ENCODE assay signal across 27 cellular contexts in the genomic region with DNA sequence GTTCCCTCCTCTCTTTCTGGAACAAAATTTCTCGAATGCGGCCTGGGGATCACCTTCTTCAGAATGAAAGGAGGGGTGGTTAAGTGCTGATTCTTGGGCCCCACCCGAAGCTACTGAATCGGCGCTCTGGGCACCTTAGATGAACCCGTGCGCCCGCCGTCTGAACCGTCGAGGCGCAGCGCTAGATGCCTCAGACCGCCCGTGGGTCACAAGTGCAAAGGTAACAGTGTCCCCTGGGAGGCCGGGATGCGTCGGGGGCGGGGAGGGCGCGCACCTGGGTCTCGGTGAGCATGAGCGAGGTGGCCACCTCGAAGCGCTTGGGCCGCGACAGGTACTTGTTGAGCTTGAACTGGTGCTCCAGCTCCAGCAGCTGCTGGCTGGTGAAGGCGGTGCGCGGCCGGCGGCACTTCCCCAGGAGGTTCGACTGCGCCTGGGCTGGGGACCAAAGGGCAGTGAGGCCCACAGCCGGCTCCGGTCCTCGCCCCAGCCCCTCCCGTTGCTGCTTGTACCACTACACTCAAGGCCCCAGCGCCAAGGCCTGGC. TPM values are rescaled to one million over a fixed set of nuclear protein-coding genes. Genes with fewer than 3 reads are reported as not detected.
DNase-seq lines count a peak whose midpoint lies in the region; ATAC-seq, FAIRE-seq and TF ChIP-seq lines count a peak whose summit lies in the region.
"Had no signal": no experiment of that assay in that cellular context is flagged by ENCODE, and none has a peak within 500 bp of the region (broad histone marks: within the 10 kb centered on the region; RNA-seq: fewer than 3 reads in every experiment).

No MANE protein-coding gene starts in this region.

- intact Hi-C loops in GM12878 (cut with micrococcal nuclease; ENCODE audit: unreplicated experiment): no loop called here
- intact Hi-C loops in activated T-helper 1 cell treated with anti-CD3 and anti-CD28 coated beads, Interleukin-12 subunit alpha, Interleukin-12 subunit beta, Interleukin-2, Interleukin-4 antibody, amounts not matched to agents 30 ng/mL and 10 ng/mL and 1 ng/mL, durations not matched to agents 14 hours and 24 hours and 36 hours (cut with micrococcal nuclease): loop anchor here (1.0 to 5.0 kb wide), 2 partner anchors 1534 to 1631 kb away; no protein-coding TSS in a partner anchor

- no peak for TF ChIP-seq POLR2A in GM12878 (IDR thresholded peaks at IDR 0.05; ENCODE audit: low read depth, low read length)

- FAIRE-seq in GM12878 (lab: Jason Lieb, UNC) (no peak), small intestine (lab: Jason Lieb, UNC) (no peak)

- H3K4me1 ChIP-seq in SK-N-SH (ENCODE audit: control insufficient read depth in 1 of 2, insufficient read depth in 2 of 2, low read depth in 1 of 2, low read length in 1 of 2) (peaks cover 10 to 15% of the 10 kb centered on the region in 2 experiments; a peak in 3 of 4 replicates), GM12878 (ENCODE audit: control insufficient read depth, insufficient read depth, low read length) (peaks cover 2% of the 10 kb centered on the region), small intestine (ENCODE audit: control insufficient read depth in 2 of 2, insufficient read depth in 1 of 2, low read depth in 1 of 2, low read length in 1 of 2) (peaks cover 9% of the 10 kb centered on the region in 2 donors), smooth muscle cell (ENCODE audit: low read depth) (peaks cover 16% of the 10 kb centered on the region), SJCRH30 (peaks cover 3% of the 10 kb centered on the region)

- BruUV-seq in GM12878 (replicated peaks; lab: Mats Ljungman, UMichigan): no TSS peak

- H3K27ac Mint-ChIP-seq in activated T-helper 1 cell treated with anti-CD3 and anti-CD28 coated beads, Interleukin-12 subunit alpha, Interleukin-12 subunit beta, Interleukin-2, Interleukin-4 antibody, amounts not matched to agents 30 ng/mL and 10 ng/mL and 1 ng/mL, durations not matched to agents 14 hours and 24 hours and 36 hours: no peak overlapping the region
- H3K27ac Mint-ChIP-seq: activated CD4-positive, alpha-beta T cell treated with anti-CD3 and anti-CD28 coated beads for 36 hours; natural killer cell treated with Interleukin-12 subunit alpha and Interleukin-12 subunit beta and Interleukin-15 and Interleukin-18, amount 100 ng/mL, for 72 hours had no signal

- H2AFZ ChIP-seq in SK-N-SH (ENCODE audit: low read depth): no peak overlapping the region
- no peak overlapping the region for H2AFZ ChIP-seq in GM12878 (ENCODE audit: control insufficient read depth, low read depth, low read length)
- no peak overlapping the region for H2AFZ ChIP-seq in smooth muscle cell (ENCODE audit: low read depth)

- no peaks in the 10 kb centered on the region for H3K9me2 ChIP-seq in SK-N-SH

- no peaks in the 10 kb centered on the region for H3K36me3 ChIP-seq in SK-N-SH (replicated peaks in 1 of 2; ENCODE audit: control insufficient read depth in 1 of 2, insufficient read depth in 2 of 2, low read length in 1 of 2)
- H3K36me3 ChIP-seq in GM12878 (ENCODE audit: control insufficient read depth in 2 of 2, insufficient read depth in 2 of 2, low read length in 1 of 2): no peaks in the 10 kb centered on the region; a peak in 1 of 4 replicates
- H3K36me3 ChIP-seq in small intestine (ENCODE audit: control insufficient read depth in 2 of 2, insufficient read depth in 2 of 2, low read length in 2 of 2): no peaks in the 10 kb centered on the region
- H3K36me3 ChIP-seq in smooth muscle cell (ENCODE audit: low read depth): no peaks in the 10 kb centered on the region
- H3K36me3 ChIP-seq in SJCRH30: no peaks in the 10 kb centered on the region
- H3K36me3 ChIP-seq: adrenal gland, stomach, upper lobe of left lung had no signal

- POLR2A ChIA-PET in SK-N-SH (lab: Yijun Ruan, JAX): interaction anchor here (0.6 kb wide), 1 partner anchor 227 kb away, joined by 4 read pairs; no protein-coding TSS in a partner anchor
- POLR2A ChIA-PET in GM12878 (lab: Charles Lee): no interaction called here

- RAD21 ChIA-PET in GM12878 (lab: Charles Lee; ENCODE audit: unreplicated experiment): no interaction called here

- TF ChIP-seq RAD21 in SK-N-SH (IDR thresholded peaks at IDR 0.05; ENCODE audit: low read length) (no peak), GM12878 (IDR thresholded peaks at IDR 0.05; ENCODE audit: insufficient read depth, low read depth, low read length) (no peak)

- peaks cover 3% of the 10 kb centered on the region for H3F3A ChIP-seq in SK-N-SH (replicated peaks; ENCODE audit: insufficient read depth)
- H3F3A ChIP-seq in smooth muscle cell (ENCODE audit: low read depth): no peaks in the 10 kb centered on the region

- H3K79me2 ChIP-seq in SK-N-SH (ENCODE audit: insufficient read depth) (no peaks in the 10 kb centered on the region), GM12878 (ENCODE audit: control insufficient read depth, insufficient read depth, low read length) (no peaks in the 10 kb centered on the region), smooth muscle cell (ENCODE audit: low read depth) (no peaks in the 10 kb centered on the region)

- no peak for ATAC-seq in SK-N-SH treated with all-trans-retinoic acid at 6 μM for 48 hours
- no peak for ATAC-seq in GM12878
- ATAC-seq: activated CD4-positive, alpha-beta T cell treated with anti-CD3 and anti-CD28 coated beads for 36 hours; HCT116; natural killer cell treated with Interleukin-12 subunit alpha and Interleukin-12 subunit beta and Interleukin-15 and Interleukin-18, amount 100 ng/mL, for 72 hours; psoas muscle had no signal

- H3K4me1 Mint-ChIP-seq in activated T-helper 1 cell treated with anti-CD3 and anti-CD28 coated beads, Interleukin-12 subunit alpha, Interleukin-12 subunit beta, Interleukin-2, Interleukin-4 antibody, amounts not matched to agents 30 ng/mL and 10 ng/mL and 1 ng/mL, durations not matched to agents 14 hours and 24 hours and 36 hours (ENCODE audit: low read depth): peaks cover 6% of the 10 kb centered on the region

- H3K9me3 Mint-ChIP-seq in activated T-helper 1 cell treated with anti-CD3 and anti-CD28 coated beads, Interleukin-12 subunit alpha, Interleukin-12 subunit beta, Interleukin-2, Interleukin-4 antibody, amounts not matched to agents 30 ng/mL and 10 ng/mL and 1 ng/mL, durations not matched to agents 14 hours and 24 hours and 36 hours: no peaks in the 10 kb centered on the region
- H3K9me3 Mint-ChIP-seq: natural killer cell treated with Interleukin-12 subunit alpha and Interleukin-12 subunit beta and Interleukin-15 and Interleukin-18, amount 100 ng/mL, for 72 hours had no signal

- H3K27ac ChIP-seq in SK-N-SH (ENCODE audit: low read depth in 2 of 2, low read length in 1 of 2) (no peak overlapping the region), GM12878 (ENCODE audit: control insufficient read depth, insufficient read depth) (no peak overlapping the region), small intestine (ENCODE audit: low read depth in 1 of 2, low read length in 1 of 2) (peak overlapping the region; percentile 60 to 70), smooth muscle cell (ENCODE audit: low read depth) (no peak overlapping the region), SJCRH30 (no peak overlapping the region)
- H3K27ac ChIP-seq: 22Rv1, adrenal gland, psoas muscle, stomach, upper lobe of left lung had no signal

- CTCF ChIA-PET in SK-N-SH (lab: Yijun Ruan, JAX): interaction anchor here (0.9 to 2.7 kb wide), 5 partner anchors 10 to 267 kb away, joined by 3 to 9 read pairs (median 4); no protein-coding TSS in a partner anchor
- CTCF ChIA-PET in GM12878 (lab: Yijun Ruan, JAX): no interaction called here

- H3K4me3 ChIP-seq in SK-N-SH (ENCODE audit: low read depth in 2 of 2, low read length in 1 of 2) (no peak overlapping the region), GM12878 (no peak overlapping the region), small intestine (ENCODE audit: low read depth in 1 of 2, low read length in 2 of 2) (peak overlapping the region in 1 of 2 donors; percentile 28), smooth muscle cell (no peak overlapping the region), SJCRH30 (no peak overlapping the region)
- H3K4me3 ChIP-seq: adrenal gland had no signal

- no peaks in the 10 kb centered on the region for H3K36me3 Mint-ChIP-seq in activated T-helper 1 cell treated with anti-CD3 and anti-CD28 coated beads, Interleukin-12 subunit alpha, Interleukin-12 subunit beta, Interleukin-2, Interleukin-4 antibody, amounts not matched to agents 30 ng/mL and 10 ng/mL and 1 ng/mL, durations not matched to agents 14 hours and 24 hours and 36 hours (ENCODE audit: low read depth)
- H3K36me3 Mint-ChIP-seq: natural killer cell treated with Interleukin-12 subunit alpha and Interleukin-12 subunit beta and Interleukin-15 and Interleukin-18, amount 100 ng/mL, for 72 hours had no signal

- H3K9me3 ChIP-seq in SK-N-SH (no peaks in the 10 kb centered on the region), GM12878 (replicated peaks; ENCODE audit: control insufficient read depth, insufficient read depth, low read length) (no peaks in the 10 kb centered on the region; the same call in 2 of the 3 replicates), small intestine (ENCODE audit: control insufficient read depth, low read depth) (no peaks in the 10 kb centered on the region), smooth muscle cell (replicated peaks; ENCODE audit: low read depth) (no peaks in the 10 kb centered on the region), SJCRH30 (replicated peaks) (0 out of 2 replicates have a peak, but pooled peaks cover 2% of the 10 kb centered on the region)
- H3K9me3 ChIP-seq: adrenal gland, psoas muscle, stomach, upper lobe of left lung had no signal

- H3K27me3 Mint-ChIP-seq in activated T-helper 1 cell treated with anti-CD3 and anti-CD28 coated beads, Interleukin-12 subunit alpha, Interleukin-12 subunit beta, Interleukin-2, Interleukin-4 antibody, amounts not matched to agents 30 ng/mL and 10 ng/mL and 1 ng/mL, durations not matched to agents 14 hours and 24 hours and 36 hours (ENCODE audit: insufficient read depth): peaks cover 65% of the 10 kb centered on the region

- WGBS in SK-N-SH (ENCODE audit: low lambda C conversion rate): 28% methylated on average over 16 of the region's 39 CpGs
- WGBS in GM12878 (ENCODE audit: insufficient coverage, insufficient replicate concordance, low lambda C conversion rate, missing lambda C conversion rate): 12% methylated on average over 38 of the region's 39 CpGs
- 5 to 7% (median 6%) methylated on average over 39 of the region's 39 CpGs for WGBS in small intestine, 3 donors
- WGBS in smooth muscle cell (ENCODE audit: low lambda C conversion rate): 4% methylated on average over 39 of the region's 39 CpGs

- DNase-seq in SK-N-SH (peak; percentile 47), GM12878 (ENCODE audit: low read depth, low spot score) (no peak), islet precursor cell (peak; percentile 50), small intestine (peak; percentile 85), smooth muscle cell (lab: John Stamatoyannopoulos, UW; ENCODE audit: unreplicated experiment) (no peak), SJCRH30 (no peak)
- no peak for DNase-seq in activated T-helper 1 cell treated with anti-CD3 and anti-CD28 coated beads, Interleukin-12 subunit alpha, Interleukin-12 subunit beta, Interleukin-2, Interleukin-4 antibody, amounts not matched to agents 30 ng/mL and 10 ng/mL and 1 ng/mL, durations not matched to agents 14 hours and 24 hours and 36 hours (ENCODE audit: low spot score)
- DNase-seq: activated gamma-delta T cell; adrenal gland; dermis blood vessel endothelial cell; erythroblast; foreskin melanocyte; hypothalamus; mesenchymal stem cell; NCI-H1436 treated with DMSO at 0.1 percent for 48 hours; NCI-H526 treated with DMSO at 0.1 percent for 48 hours; stimulated activated CD4-positive, alpha-beta T cell treated with anti-CD3 and anti-CD28 coated beads, Interleukin-4, amount 100 ng/mL, for 1 hour; stomach had no signal

- TF ChIP-seq EP300 in SK-N-SH (IDR thresholded peaks at IDR 0.05; ENCODE audit: borderline replicate concordance in 1 of 2, low read depth in 1 of 2, low read length in 1 of 2): no peak
- no peak for TF ChIP-seq EP300 in GM12878 (IDR thresholded peaks at IDR 0.05; ENCODE audit: borderline replicate concordance in 1 of 2, control insufficient read depth in 1 of 2, low read depth in 2 of 2, low read length in 2 of 2)

- H3K4me2 ChIP-seq in SK-N-SH (no peak overlapping the region), GM12878 (ENCODE audit: control insufficient read depth, insufficient read depth) (no peak overlapping the region), smooth muscle cell (no peak overlapping the region)

- TF ChIP-seq CTCF in SK-N-SH (IDR thresholded peaks at IDR 0.05) (no peak), GM12878 (IDR thresholded peaks at IDR 0.05 in 2 of 3, conservative IDR thresholded peaks at IDR 0.05 in 1 of 3; ENCODE audit: control insufficient read depth in 2 of 3, extremely low read depth in 1 of 3, insufficient read depth in 1 of 3, low read depth in 3 of 3, low read length in 3 of 3) (no peak), smooth muscle cell (IDR thresholded peaks at IDR 0.05; ENCODE audit: borderline replicate concordance, insufficient read depth, poor library complexity, severe bottlenecking) (no peak)

- H3K9ac ChIP-seq in SK-N-SH (no peak overlapping the region), GM12878 (ENCODE audit: control insufficient read depth, insufficient read depth, low read length) (no peak overlapping the region), smooth muscle cell (ENCODE audit: low read depth) (no peak overlapping the region)

- no peak overlapping the region for H3K4me3 Mint-ChIP-seq in activated T-helper 1 cell treated with anti-CD3 and anti-CD28 coated beads, Interleukin-12 subunit alpha, Interleukin-12 subunit beta, Interleukin-2, Interleukin-4 antibody, amounts not matched to agents 30 ng/mL and 10 ng/mL and 1 ng/mL, durations not matched to agents 14 hours and 24 hours and 36 hours
- H3K4me3 Mint-ChIP-seq: activated CD4-positive, alpha-beta T cell treated with anti-CD3 and anti-CD28 coated beads for 36 hours; natural killer cell treated with Interleukin-12 subunit alpha and Interleukin-12 subunit beta and Interleukin-15 and Interleukin-18, amount 100 ng/mL, for 72 hours had no signal

- H4K20me1 ChIP-seq in SK-N-SH (ENCODE audit: insufficient read depth) (peaks cover 11% of the 10 kb centered on the region), GM12878 (ENCODE audit: control insufficient read depth, insufficient read depth) (no peaks in the 10 kb centered on the region), smooth muscle cell (ENCODE audit: low read depth) (peaks cover 12% of the 10 kb centered on the region)

- H3K27me3 ChIP-seq in SK-N-SH (ENCODE audit: insufficient read depth) (peaks cover 96% of the 10 kb centered on the region), GM12878 (replicated peaks in 1 of 2; ENCODE audit: control insufficient read depth in 2 of 2, insufficient read depth in 2 of 2, low read length in 1 of 2) (peaks cover 0 to 30% of the 10 kb centered on the region in 2 experiments; a peak in 3 of 4 replicates), small intestine (ENCODE audit: control insufficient read depth in 2 of 2, insufficient read depth in 2 of 2, low read length in 2 of 2) (peaks cover 0 to 40% of the 10 kb centered on the region in 2 donors), smooth muscle cell (ENCODE audit: low read depth) (peaks cover 97% of the 10 kb centered on the region), SJCRH30 (peaks cover 13% of the 10 kb centered on the region)

- in situ Hi-C loops in GM12878 (cut with MboI): no loop called here

- SMC1A ChIA-PET in GM12878 (lab: Charles Lee; ENCODE audit: uncharacterized antibody, unreplicated experiment): no interaction called here

RNA-seq across cellular contexts. Expression of a gene that starts 4.2 kb away (rescaled TPM):
- polyA plus RNA-seq in SK-N-SH (2012; rRNA removed): not detected in 2 replicates
- polyA plus RNA-seq in SK-N-SH (2012; cell fraction: cytosol; rRNA removed): not detected in 2 replicates
- not detected in 2 replicates for polyA plus RNA-seq in SK-N-SH (2012; cell fraction: nucleus; rRNA removed)
- 1.7 and 2.8 TPM in 2 replicates for total RNA-seq in GM12878 (2013; cell fraction: nucleolus; rRNA removed)
- total RNA-seq in GM12878 (2014; rRNA removed): 1.0 and 1.3 TPM in 2 replicates
- total RNA-seq in GM12878 (2014; rRNA removed; fragmentation: Illumina TruSeq; extraction: Trizol): 0.54 and 0.60 TPM in 2 replicates
- total RNA-seq in GM12878 (2021): 1.8 and 2.3 TPM in 2 replicates
- polyA plus RNA-seq in GM12878 (2011; ENCODE audit: low read depth): not detected
- 1.9 and 2.3 TPM in 2 replicates for polyA plus RNA-seq in GM12878 (2011; rRNA removed)
- 1.5 and 2.7 TPM in 2 replicates for polyA plus RNA-seq in GM12878 (2011; cell fraction: cytosol; rRNA removed)
- 12.1 and 18.3 TPM in 2 replicates for polyA plus RNA-seq in GM12878 (2011; cell fraction: nucleus; rRNA removed)
- 0.91 and 0.92 TPM in 2 replicates for polyA plus RNA-seq in GM12878 (2012)
- 0.48 TPM in 1 of 2 replicates, not detected in the other for polyA plus RNA-seq in GM12878 (2014; fragmentation: Illumina TruSeq; extraction: Trizol)
- under 1 TPM in 1 of 2 experiments, not detected in 1; 0.22 TPM for polyA plus RNA-seq in GM12878 (2014; fragmentation: Nextera tagmentation; extraction: Ambion mirVana)
- 1.7 and 2.7 TPM in 2 replicates for polyA plus RNA-seq in GM12878 (2014; rRNA removed)
- polyA plus RNA-seq in GM12878 (2016; fragmentation: Nextera tagmentation; extraction: Ambion mirVana): 1 to 10 TPM in 1 of 2 experiments, under 1 TPM in 1; 0.32 to 1.4 TPM
- 1.1 and 3.8 TPM in 2 replicates for polyA minus RNA-seq in GM12878 (2011; rRNA and poly(A)+ RNA removed)
- 1.2 and 2.5 TPM in 2 replicates for polyA minus RNA-seq in GM12878 (2011; cell fraction: cytosol; rRNA and poly(A)+ RNA removed)
- polyA minus RNA-seq in GM12878 (2011; cell fraction: nucleus; rRNA and poly(A)+ RNA removed): 7.1 and 11.5 TPM in 2 replicates
- polyA plus RNA-seq in small intestine: 10 to 100 TPM in 1 of 3 donors, 1 to 10 TPM in 2; 3.5 to 10.7 (median 7.6) TPM
- not detected in 2 replicates for total RNA-seq in activated T-helper 1 cell treated with anti-CD3 and anti-CD28 coated beads, Interleukin-12 subunit alpha, Interleukin-12 subunit beta, Interleukin-2, Interleukin-4 antibody, amounts not matched to agents 30 ng/mL and 10 ng/mL and 1 ng/mL, durations not matched to agents 14 hours and 24 hours and 36 hours
- total RNA-seq in smooth muscle cell: not detected in 2 replicates
- not detected in 2 replicates for polyA plus RNA-seq in smooth muscle cell
- total RNA-seq in SJCRH30 (2014; rRNA removed; shearing (Covaris generic)): 3.7 and 4.4 TPM in 2 replicates
- total RNA-seq: activated CD4-positive, alpha-beta T cell treated with anti-CD3 and anti-CD28 coated beads for 36 hours; dermis blood vessel endothelial cell; M059J; natural killer cell treated with Interleukin-12 subunit alpha and Interleukin-12 subunit beta and Interleukin-15 and Interleukin-18, amount 100 ng/mL, for 72 hours; psoas muscle; skeletal muscle tissue had no signal
- polyA plus RNA-seq: adrenal gland, psoas muscle had no signal

RNA-seq across cellular contexts. Expression of a gene that starts 56.8 kb away (rescaled TPM):
- polyA plus RNA-seq in SK-N-SH (2012; rRNA removed) (18.1 and 21.2 TPM in 2 replicates), GM12878 (2011; rRNA removed) (15.7 and 18.0 TPM in 2 replicates), GM12878 (2014; fragmentation: Illumina TruSeq; extraction: Trizol) (18.2 and 21.6 TPM in 2 replicates), GM12878 (2014; fragmentation: Nextera tagmentation; extraction: Ambion mirVana) (1 to 10 TPM; 2.9 to 4.2 TPM), GM12878 (2014; rRNA removed) (20.8 and 21.3 TPM in 2 replicates), GM12878 (2016; fragmentation: Nextera tagmentation; extraction: Ambion mirVana) (10 to 100 TPM; 12.7 to 13.9 TPM), small intestine (1 to 10 TPM; 3.6 to 9.3 (median 5.1) TPM), smooth muscle cell (9.5 and 9.7 TPM in 2 replicates)
- polyA plus RNA-seq in SK-N-SH (2012; cell fraction: cytosol; rRNA removed): 9.9 and 11.3 TPM in 2 replicates
- polyA plus RNA-seq in SK-N-SH (2012; cell fraction: nucleus; rRNA removed): 53.1 and 72.3 TPM in 2 replicates
- 77.9 and 79.1 TPM in 2 replicates for total RNA-seq in GM12878 (2013; cell fraction: nucleolus; rRNA removed)
- total RNA-seq in GM12878 (2014; rRNA removed) (17.6 and 19.0 TPM in 2 replicates), GM12878 (2014; rRNA removed; fragmentation: Illumina TruSeq; extraction: Trizol) (13.1 and 18.1 TPM in 2 replicates), GM12878 (2021) (18.3 and 20.1 TPM in 2 replicates), smooth muscle cell (7.5 and 11.4 TPM in 2 replicates)
- 8.6 TPM for polyA plus RNA-seq in GM12878 (2011; ENCODE audit: low read depth)
- 12.9 and 14.4 TPM in 2 replicates for polyA plus RNA-seq in GM12878 (2011; cell fraction: cytosol; rRNA removed)
- polyA plus RNA-seq in GM12878 (2011; cell fraction: nucleus; rRNA removed): 31.6 and 44.3 TPM in 2 replicates
- polyA plus RNA-seq in GM12878 (2012): 11.9 and 14.8 TPM in 2 replicates
- 18.7 and 20.2 TPM in 2 replicates for polyA minus RNA-seq in GM12878 (2011; rRNA and poly(A)+ RNA removed)
- polyA minus RNA-seq in GM12878 (2011; cell fraction: cytosol; rRNA and poly(A)+ RNA removed): 12.0 and 14.8 TPM in 2 replicates
- 18.6 and 34.3 TPM in 2 replicates for polyA minus RNA-seq in GM12878 (2011; cell fraction: nucleus; rRNA and poly(A)+ RNA removed)
- total RNA-seq in activated T-helper 1 cell treated with anti-CD3 and anti-CD28 coated beads, Interleukin-12 subunit alpha, Interleukin-12 subunit beta, Interleukin-2, Interleukin-4 antibody, amounts not matched to agents 30 ng/mL and 10 ng/mL and 1 ng/mL, durations not matched to agents 14 hours and 24 hours and 36 hours: 46.4 and 50.9 TPM in 2 replicates
- total RNA-seq in SJCRH30 (2014; rRNA removed; shearing (Covaris generic)): 25.4 and 29.9 TPM in 2 replicates

Comparison
In these comparisons a context has a peak if more than half of its experiments do, and no peak if none do; other contexts are left out.
1. DNase-seq: peak in SK-N-SH (single experiment), islet precursor cell (single experiment) and small intestine (single experiment); none in GM12878 (single experiment), activated T-helper 1 cell treated with anti-CD3 and anti-CD28 coated beads, Interleukin-12 subunit alpha, Interleukin-12 subunit beta, Interleukin-2, Interleukin-4 antibody, amounts not matched to agents 30 ng/mL and 10 ng/mL and 1 ng/mL, durations not matched to agents 14 hours and 24 hours and 36 hours (single experiment), smooth muscle cell (single experiment) and SJCRH30 (0 of 2).
2. H3K27ac ChIP-seq: peak in small intestine (2 of 2); none in SK-N-SH (0 of 2), GM12878 (single experiment), smooth muscle cell (single experiment) and SJCRH30 (single experiment).